In genomic region chr4:68520985-68521384, GRCh38 we compare ENCODE assay signal across 1 cellular context.
TF ChIP-seq lines count a peak whose summit lies in the region.

No MANE protein-coding gene starts in this region.

TF ChIP-seq in HepG2, 621 proteins besides CTCF, POLR2A, EP300 and RAD21 (continued from another document):
- TF ChIP-seq AHDC1 (CRISPR knock-in tag; IDR thresholded peaks at IDR 0.05; ENCODE audit: borderline replicate concordance) (peak; percentile 70; the same call in 1 of the 2 replicates), FOXA3 (CRISPR knock-in tag; IDR thresholded peaks at IDR 0.05) (peak; percentile 42; the same call in 1 of the 2 replicates), ZBTB43 (CRISPR knock-in tag; conservative IDR thresholded peaks at IDR 0.05) (no peak), HOMEZ (CRISPR knock-in tag; IDR thresholded peaks at IDR 0.05; ENCODE audit: low read depth) (peak; percentile 70; the same call in 1 of the 2 replicates), PCBP2 (optimal IDR thresholded peaks at IDR 0.05; ENCODE audit: low read depth, low read length, poor library complexity, severe bottlenecking) (no peak), GATAD2A (CRISPR knock-in tag; IDR thresholded peaks at IDR 0.05) (0 out of 2 replicates have a peak, but pooled peaks have one; percentile 14), ZSCAN25 (CRISPR knock-in tag; IDR thresholded peaks at IDR 0.05) (no peak), PAXIP1 (CRISPR knock-in tag; conservative IDR thresholded peaks at IDR 0.05) (peak; percentile 70), ZNF274 (CRISPR knock-in tag; IDR thresholded peaks at IDR 0.05) (no peak), ARHGAP35 (CRISPR knock-in tag; IDR thresholded peaks at IDR 0.05; ENCODE audit: borderline replicate concordance) (no peak), SIX1 (CRISPR knock-in tag; IDR thresholded peaks at IDR 0.05; ENCODE audit: borderline replicate concordance) (no peak), PBX3 (CRISPR knock-in tag; IDR thresholded peaks at IDR 0.05; ENCODE audit: borderline replicate concordance) (no peak), SOX5 (CRISPR knock-in tag; IDR thresholded peaks at IDR 0.05; ENCODE audit: borderline replicate concordance) (peak; percentile 64; the same call in 1 of the 2 replicates), ARID5B (CRISPR knock-in tag; IDR thresholded peaks at IDR 0.05) (peak; percentile 54; the same call in 1 of the 2 replicates), SALL1 (CRISPR knock-in tag; IDR thresholded peaks at IDR 0.05) (no peak), ZFP90 (CRISPR knock-in tag; IDR thresholded peaks at IDR 0.05; ENCODE audit: borderline replicate concordance) (no peak), MTERF4 (CRISPR knock-in tag; IDR thresholded peaks at IDR 0.05) (no peak), ZNF891 (CRISPR knock-in tag; IDR thresholded peaks at IDR 0.05) (no peak), MTA3 (CRISPR knock-in tag; IDR thresholded peaks at IDR 0.05) (no peak), ZNF3 (CRISPR knock-in tag; IDR thresholded peaks at IDR 0.05) (no peak), KAT2B (IDR thresholded peaks at IDR 0.05; ENCODE audit: borderline replicate concordance, low read depth, low read length) (no peak), FOXP1 (IDR thresholded peaks at IDR 0.05) (peak; percentile 62), FOXP1 (CRISPR knock-in tag; IDR thresholded peaks at IDR 0.05) (peak; percentile 71), SOX6 (IDR thresholded peaks at IDR 0.05) (no peak), SOX6 (CRISPR knock-in tag; IDR thresholded peaks at IDR 0.05) (peak; percentile 39; the same call in 1 of the 2 replicates), ZNF207 (IDR thresholded peaks at IDR 0.05; ENCODE audit: borderline replicate concordance) (no peak), HMGA1 (CRISPR knock-in tag; conservative IDR thresholded peaks at IDR 0.05) (no peak)
